In the genomic region with DNA sequence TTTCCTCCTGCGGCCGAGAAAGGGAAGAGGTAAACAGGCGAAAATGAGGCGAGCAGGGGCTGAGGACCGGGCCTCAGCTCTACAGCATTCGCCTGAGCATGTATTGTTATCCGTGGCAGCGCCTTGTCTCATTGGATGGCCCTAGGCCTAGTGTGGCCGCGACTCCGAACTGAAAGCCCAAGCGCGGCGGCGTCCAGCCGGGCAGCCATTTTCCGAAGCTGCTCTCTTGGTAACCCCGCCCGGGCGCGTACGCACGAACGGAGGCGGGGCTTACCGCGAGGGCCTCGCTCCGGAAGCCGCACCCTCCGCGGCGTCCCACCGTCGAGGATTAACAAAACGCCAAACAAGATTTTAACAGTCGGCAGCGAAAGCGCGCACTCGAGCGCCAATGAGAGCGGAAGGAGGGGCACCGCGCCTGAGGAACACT, we compare ENCODE assay signal across 1 cellular context.
TF ChIP-seq lines count a peak whose summit lies in the region.

No MANE protein-coding gene starts in this region.

TF ChIP-seq in K562, 482 proteins besides CTCF, POLR2A, EP300 and RAD21 (continued from another document and continues in another):
- TF ChIP-seq, protein P1, sequence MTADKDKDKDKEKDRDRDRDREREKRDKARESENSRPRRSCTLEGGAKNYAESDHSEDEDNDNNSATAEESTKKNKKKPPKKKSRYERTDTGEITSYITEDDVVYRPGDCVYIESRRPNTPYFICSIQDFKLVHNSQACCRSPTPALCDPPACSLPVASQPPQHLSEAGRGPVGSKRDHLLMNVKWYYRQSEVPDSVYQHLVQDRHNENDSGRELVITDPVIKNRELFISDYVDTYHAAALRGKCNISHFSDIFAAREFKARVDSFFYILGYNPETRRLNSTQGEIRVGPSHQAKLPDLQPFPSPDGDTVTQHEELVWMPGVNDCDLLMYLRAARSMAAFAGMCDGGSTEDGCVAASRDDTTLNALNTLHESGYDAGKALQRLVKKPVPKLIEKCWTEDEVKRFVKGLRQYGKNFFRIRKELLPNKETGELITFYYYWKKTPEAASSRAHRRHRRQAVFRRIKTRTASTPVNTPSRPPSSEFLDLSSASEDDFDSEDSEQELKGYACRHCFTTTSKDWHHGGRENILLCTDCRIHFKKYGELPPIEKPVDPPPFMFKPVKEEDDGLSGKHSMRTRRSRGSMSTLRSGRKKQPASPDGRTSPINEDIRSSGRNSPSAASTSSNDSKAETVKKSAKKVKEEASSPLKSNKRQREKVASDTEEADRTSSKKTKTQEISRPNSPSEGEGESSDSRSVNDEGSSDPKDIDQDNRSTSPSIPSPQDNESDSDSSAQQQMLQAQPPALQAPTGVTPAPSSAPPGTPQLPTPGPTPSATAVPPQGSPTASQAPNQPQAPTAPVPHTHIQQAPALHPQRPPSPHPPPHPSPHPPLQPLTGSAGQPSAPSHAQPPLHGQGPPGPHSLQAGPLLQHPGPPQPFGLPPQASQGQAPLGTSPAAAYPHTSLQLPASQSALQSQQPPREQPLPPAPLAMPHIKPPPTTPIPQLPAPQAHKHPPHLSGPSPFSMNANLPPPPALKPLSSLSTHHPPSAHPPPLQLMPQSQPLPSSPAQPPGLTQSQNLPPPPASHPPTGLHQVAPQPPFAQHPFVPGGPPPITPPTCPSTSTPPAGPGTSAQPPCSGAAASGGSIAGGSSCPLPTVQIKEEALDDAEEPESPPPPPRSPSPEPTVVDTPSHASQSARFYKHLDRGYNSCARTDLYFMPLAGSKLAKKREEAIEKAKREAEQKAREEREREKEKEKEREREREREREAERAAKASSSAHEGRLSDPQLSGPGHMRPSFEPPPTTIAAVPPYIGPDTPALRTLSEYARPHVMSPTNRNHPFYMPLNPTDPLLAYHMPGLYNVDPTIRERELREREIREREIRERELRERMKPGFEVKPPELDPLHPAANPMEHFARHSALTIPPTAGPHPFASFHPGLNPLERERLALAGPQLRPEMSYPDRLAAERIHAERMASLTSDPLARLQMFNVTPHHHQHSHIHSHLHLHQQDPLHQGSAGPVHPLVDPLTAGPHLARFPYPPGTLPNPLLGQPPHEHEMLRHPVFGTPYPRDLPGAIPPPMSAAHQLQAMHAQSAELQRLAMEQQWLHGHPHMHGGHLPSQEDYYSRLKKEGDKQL (CRISPR knock-in tag; IDR thresholded peaks at IDR 0.05; ENCODE audit: borderline replicate concordance), result no peak
- TF ChIP-seq FIP1L1 (IDR thresholded peaks at IDR 0.05; ENCODE audit: low read depth, low read length, poor library complexity, severe bottlenecking) (no peak), ZFP30 (CRISPR knock-in tag; IDR thresholded peaks at IDR 0.05; ENCODE audit: borderline replicate concordance) (no peak), HES1 (IDR thresholded peaks at IDR 0.05; ENCODE audit: low read depth) (peak; percentile 26; the same call in 1 of the 2 replicates), TFAM (CRISPR knock-in tag; conservative IDR thresholded peaks at IDR 0.05) (no peak), TSHZ1 (CRISPR knock-in tag; IDR thresholded peaks at IDR 0.05) (no peak), GTF2F1 (IDR thresholded peaks at IDR 0.05; ENCODE audit: low read depth, low read length) (no peak), KDM1A (IDR thresholded peaks at IDR 0.05) (no peak), TAF15 (IDR thresholded peaks at IDR 0.05; ENCODE audit: low read depth, low read length) (no peak), RBM17 (IDR thresholded peaks at IDR 0.05; ENCODE audit: borderline replicate concordance, low read depth, low read length) (no peak), EZH2 (IDR thresholded peaks at IDR 0.05; ENCODE audit: borderline replicate concordance, low read depth, low read length) (no peak), GABPB1 (CRISPR knock-in tag; IDR thresholded peaks at IDR 0.05) (peak; percentile 66), NCOA2 (IDR thresholded peaks at IDR 0.05; ENCODE audit: partially characterized antibody in 2 of 2) (no peak), STAT5A (IDR thresholded peaks at IDR 0.05; ENCODE audit: borderline replicate concordance, low read length) (peak; percentile 24; the same call in 1 of the 2 replicates), ESRRA (IDR thresholded peaks at IDR 0.05; ENCODE audit: borderline replicate concordance, low read depth) (peak; percentile 18; the same call in 1 of the 2 replicates), SLC30A9 (CRISPR knock-in tag; IDR thresholded peaks at IDR 0.05) (no peak), PHF21A (IDR thresholded peaks at IDR 0.05; ENCODE audit: borderline replicate concordance, low read depth) (no peak), HDAC1 (IDR thresholded peaks at IDR 0.05) (no peak), NEUROD1 (IDR thresholded peaks at IDR 0.05; ENCODE audit: borderline replicate concordance, low read depth, low read length, partially characterized antibody) (no peak), BRD4 (IDR thresholded peaks at IDR 0.05) (peak; percentile 86; the same call in 1 of the 2 replicates), BRD9 (IDR thresholded peaks at IDR 0.05; ENCODE audit: low read depth, partially characterized antibody) (peak; percentile 31), RFX5 (IDR thresholded peaks at IDR 0.05; ENCODE audit: low read depth, low read length) (no peak), YY1 (IDR thresholded peaks at IDR 0.05; ENCODE audit: borderline replicate concordance in 1 of 3, control insufficient read depth in 1 of 3, extremely low read depth in 1 of 3, insufficient read depth in 3 of 3, insufficient read length in 1 of 3, insufficient replicate concordance in 2 of 3, low read depth in 1 of 3, low read length in 2 of 3) (peak; percentile 85 to 99 (median 96)), HNRNPL (IDR thresholded peaks at IDR 0.05; ENCODE audit: low read depth, low read length) (no peak), SIRT6 (IDR thresholded peaks at IDR 0.05; ENCODE audit: low read depth, low read length) (no peak), CTCFL (IDR thresholded peaks at IDR 0.05; ENCODE audit: borderline replicate concordance, insufficient read depth, low read depth, low read length, poor library complexity, severe bottlenecking) (no peak), ZNF3 (CRISPR knock-in tag; IDR thresholded peaks at IDR 0.05) (no peak), ZNF436 (CRISPR knock-in tag; IDR thresholded peaks at IDR 0.05) (no peak), ZSCAN32 (CRISPR knock-in tag; IDR thresholded peaks at IDR 0.05) (no peak), ESRRB (CRISPR knock-in tag; IDR thresholded peaks at IDR 0.05; ENCODE audit: borderline replicate concordance) (no peak), CHD2 (IDR thresholded peaks at IDR 0.05; ENCODE audit: low read depth, low read length) (no peak), HDAC2 (IDR thresholded peaks at IDR 0.05) (no peak; the same call in 1 of the 2 replicates), KDM5B (IDR thresholded peaks at IDR 0.05; ENCODE audit: insufficient replicate concordance, low read depth, low read length) (peak; percentile 88), BACH1 (tag; IDR thresholded peaks at IDR 0.05) (no peak), TARDBP (IDR thresholded peaks at IDR 0.05) (no peak), FOXK1 (CRISPR knock-in tag; IDR thresholded peaks at IDR 0.05; ENCODE audit: borderline replicate concordance) (no peak; the same call in 1 of the 2 replicates), KAT2B (IDR thresholded peaks at IDR 0.05; ENCODE audit: low read depth, low read length) (no peak), BCOR (IDR thresholded peaks at IDR 0.05) (no peak), CREBBP (IDR thresholded peaks at IDR 0.05; ENCODE audit: low read depth, low read length) (no peak), GATA2 (CRISPR knock-in tag; IDR thresholded peaks at IDR 0.05) (no peak), CCNT2 (IDR thresholded peaks at IDR 0.05; ENCODE audit: borderline replicate concordance, extremely low read depth, insufficient read length, low read depth, low read length) (peak; percentile 77), ZZZ3 (IDR thresholded peaks at IDR 0.05) (peak; percentile 80; the same call in 1 of the 2 replicates), SRF (CRISPR knock-in tag; IDR thresholded peaks at IDR 0.05) (no peak; a peak in 1 of 4 replicates), ZNF324 (CRISPR knock-in tag; IDR thresholded peaks at IDR 0.05) (no peak), POLR2H (tag; IDR thresholded peaks at IDR 0.05; ENCODE audit: low read depth) (peak; percentile 94), ZNF696 (CRISPR knock-in tag; conservative IDR thresholded peaks at IDR 0.05) (no peak), ARID3A (IDR thresholded peaks at IDR 0.05; ENCODE audit: borderline replicate concordance, low read depth, low read length) (no peak), ZFP91 (CRISPR knock-in tag; IDR thresholded peaks at IDR 0.05) (no peak)
- TF ChIP-seq, protein P2, sequence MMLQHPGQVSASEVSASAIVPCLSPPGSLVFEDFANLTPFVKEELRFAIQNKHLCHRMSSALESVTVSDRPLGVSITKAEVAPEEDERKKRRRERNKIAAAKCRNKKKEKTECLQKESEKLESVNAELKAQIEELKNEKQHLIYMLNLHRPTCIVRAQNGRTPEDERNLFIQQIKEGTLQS (IDR thresholded peaks at IDR 0.05), result no peak
- TF ChIP-seq, protein P2 (CRISPR knock-in tag; conservative IDR thresholded peaks at IDR 0.05), result no peak
- TF ChIP-seq, protein P3, sequence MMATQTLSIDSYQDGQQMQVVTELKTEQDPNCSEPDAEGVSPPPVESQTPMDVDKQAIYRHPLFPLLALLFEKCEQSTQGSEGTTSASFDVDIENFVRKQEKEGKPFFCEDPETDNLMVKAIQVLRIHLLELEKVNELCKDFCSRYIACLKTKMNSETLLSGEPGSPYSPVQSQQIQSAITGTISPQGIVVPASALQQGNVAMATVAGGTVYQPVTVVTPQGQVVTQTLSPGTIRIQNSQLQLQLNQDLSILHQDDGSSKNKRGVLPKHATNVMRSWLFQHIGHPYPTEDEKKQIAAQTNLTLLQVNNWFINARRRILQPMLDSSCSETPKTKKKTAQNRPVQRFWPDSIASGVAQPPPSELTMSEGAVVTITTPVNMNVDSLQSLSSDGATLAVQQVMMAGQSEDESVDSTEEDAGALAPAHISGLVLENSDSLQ (IDR thresholded peaks at IDR 0.05), result no peak
